26 cellular contexts compared by ENCODE assay signal in the genomic region with DNA sequence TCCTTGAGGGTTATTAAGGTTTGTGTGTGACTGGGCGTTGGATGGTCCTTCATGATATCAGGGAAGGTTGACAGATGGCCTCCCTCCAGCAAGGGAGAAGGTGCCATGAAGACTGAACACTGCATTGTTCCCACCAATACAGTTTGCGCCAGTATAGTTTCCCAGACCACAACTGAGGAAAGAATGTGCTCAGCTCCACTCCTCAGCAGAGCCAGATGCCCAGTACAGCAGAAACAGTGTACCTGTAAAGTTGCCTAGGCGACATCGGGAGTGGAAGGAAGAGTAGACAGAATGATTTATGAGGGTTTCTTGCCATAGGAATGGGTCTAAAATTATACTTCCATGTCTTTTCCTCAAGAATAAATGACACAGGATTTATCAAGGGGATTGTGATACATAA.
A peak's percentile ranks its signal among the peaks of the same experiment; 100 is the strongest.
DNase-seq lines count a peak whose midpoint lies in the region; ATAC-seq and TF ChIP-seq lines count a peak whose summit lies in the region.
"Had no signal": no experiment of that assay in that cellular context is flagged by ENCODE, and none has a peak within 500 bp of the region (broad histone marks: within the 10 kb centered on the region; RNA-seq: fewer than 3 reads in every experiment).

No MANE protein-coding gene starts in this region.

- H3K9me3 Mint-ChIP-seq in dendritic cell treated with granulocyte-macrophage colony-stimulating factor and Interleukin-4, amounts not matched to agents 40 ng/mL and 50 ng/mL, for 4 days = no peaks in the 10 kb centered on the region
- no peaks in the 10 kb centered on the region for H3K9me3 Mint-ChIP-seq in activated T-helper 1 cell treated with anti-CD3 and anti-CD28 coated beads, Interleukin-12 subunit alpha, Interleukin-12 subunit beta, Interleukin-2, Interleukin-4 antibody, amounts not matched to agents 30 ng/mL and 10 ng/mL and 1 ng/mL, durations not matched to agents 14 hours and 24 hours and 36 hours
- H3K9me3 Mint-ChIP-seq: CD14-positive monocyte; naive thymus-derived CD8-positive, alpha-beta T cell; stimulated activated effector memory CD8-positive, alpha-beta T cell treated with anti-CD3 and anti-CD28 coated beads, Interleukin-12 subunit alpha, Interleukin-12 subunit beta, amount 100 ng/mL, for 72 hours had no signal

- H3K4me1 Mint-ChIP-seq in dendritic cell treated with granulocyte-macrophage colony-stimulating factor and Interleukin-4, amounts not matched to agents 40 ng/mL and 50 ng/mL, for 4 days (ENCODE audit: low read depth) = peaks cover 31% of the 10 kb centered on the region
- H3K4me1 Mint-ChIP-seq in activated T-helper 1 cell treated with anti-CD3 and anti-CD28 coated beads, Interleukin-12 subunit alpha, Interleukin-12 subunit beta, Interleukin-2, Interleukin-4 antibody, amounts not matched to agents 30 ng/mL and 10 ng/mL and 1 ng/mL, durations not matched to agents 14 hours and 24 hours and 36 hours (ENCODE audit: low read depth) = peaks cover 15% of the 10 kb centered on the region

- DNase-seq in heart left ventricle (no peak), Right ventricle myocardium inferior (ENCODE audit: missing footprints) (no peak), NCI-H226 (peak; percentile 31), upper lobe of right lung (no peak), GF-D8 (lab: John Stamatoyannopoulos, UW) (no peak), GM10266 (ENCODE audit: extremely low spot score) (no peak)
- DNase-seq in activated T-helper 1 cell treated with anti-CD3 and anti-CD28 coated beads, Interleukin-12 subunit alpha, Interleukin-12 subunit beta, Interleukin-2, Interleukin-4 antibody, amounts not matched to agents 30 ng/mL and 10 ng/mL and 1 ng/mL, durations not matched to agents 14 hours and 24 hours and 36 hours (ENCODE audit: low spot score) = no peak
- DNase-seq: activated CD4-positive, alpha-beta T cell treated with anti-CD3 and anti-CD28 coated beads, Interleukin-2, amount 50 U/mL, for 48 hours; activated gamma-delta T cell treated with Interleukin-2 at 50 U/mL for 16 hours; activated T-cell treated with anti-CD3 and anti-CD28 coated beads for 4 hours; effector CD4-positive, alpha-beta T cell; H7; naive thymus-derived CD8-positive, alpha-beta T cell; NCI-H1048; NCI-H2081; NCI-H82; PC-3; SIG-M5 had no signal

- intact Hi-C loops in heart left ventricle (cut with DNase I) (no loop called here), Right ventricle myocardium inferior (cut with DNase I) (no loop called here), upper lobe of right lung (cut with DNase I) (no loop called here)
- intact Hi-C loops in dendritic cell treated with granulocyte-macrophage colony-stimulating factor and Interleukin-4, amounts not matched to agents 40 ng/mL and 50 ng/mL, for 4 days (cut with micrococcal nuclease) = no loop called here
- intact Hi-C loops in activated T-helper 1 cell treated with anti-CD3 and anti-CD28 coated beads, Interleukin-12 subunit alpha, Interleukin-12 subunit beta, Interleukin-2, Interleukin-4 antibody, amounts not matched to agents 30 ng/mL and 10 ng/mL and 1 ng/mL, durations not matched to agents 14 hours and 24 hours and 36 hours (cut with micrococcal nuclease) = no loop called here

- no peak overlapping the region for H3K27ac ChIP-seq in heart left ventricle
- no peak overlapping the region for H3K27ac ChIP-seq in upper lobe of right lung
- H3K27ac ChIP-seq: adrenal gland, KMS-11, parathyroid adenoma, suprapubic skin had no signal

- H3K27me3 ChIP-seq in heart left ventricle (no peaks in the 10 kb centered on the region), upper lobe of right lung (no peaks in the 10 kb centered on the region)
- H3K27me3 ChIP-seq: adrenal gland, suprapubic skin had no signal

- peak overlapping the region; percentile 17 for H3K27ac Mint-ChIP-seq in dendritic cell treated with granulocyte-macrophage colony-stimulating factor and Interleukin-4, amounts not matched to agents 40 ng/mL and 50 ng/mL, for 4 days
- H3K27ac Mint-ChIP-seq in activated T-helper 1 cell treated with anti-CD3 and anti-CD28 coated beads, Interleukin-12 subunit alpha, Interleukin-12 subunit beta, Interleukin-2, Interleukin-4 antibody, amounts not matched to agents 30 ng/mL and 10 ng/mL and 1 ng/mL, durations not matched to agents 14 hours and 24 hours and 36 hours = no peak overlapping the region
- H3K27ac Mint-ChIP-seq: CD14-positive monocyte; naive thymus-derived CD8-positive, alpha-beta T cell; stimulated activated effector memory CD8-positive, alpha-beta T cell treated with anti-CD3 and anti-CD28 coated beads, Interleukin-12 subunit alpha, Interleukin-12 subunit beta, amount 100 ng/mL, for 72 hours had no signal

- no peak for TF ChIP-seq POLR2A in heart left ventricle (IDR thresholded peaks at IDR 0.05)

- no peaks in the 10 kb centered on the region for H3K27me3 Mint-ChIP-seq in dendritic cell treated with granulocyte-macrophage colony-stimulating factor and Interleukin-4, amounts not matched to agents 40 ng/mL and 50 ng/mL, for 4 days
- H3K27me3 Mint-ChIP-seq in activated T-helper 1 cell treated with anti-CD3 and anti-CD28 coated beads, Interleukin-12 subunit alpha, Interleukin-12 subunit beta, Interleukin-2, Interleukin-4 antibody, amounts not matched to agents 30 ng/mL and 10 ng/mL and 1 ng/mL, durations not matched to agents 14 hours and 24 hours and 36 hours (ENCODE audit: insufficient read depth) = peaks cover 10% of the 10 kb centered on the region
- H3K27me3 Mint-ChIP-seq: naive thymus-derived CD8-positive, alpha-beta T cell had no signal

- no peak for TF ChIP-seq CTCF in heart left ventricle (IDR thresholded peaks at IDR 0.05)
- TF ChIP-seq CTCF in upper lobe of right lung (IDR thresholded peaks at IDR 0.05) = no peak
- no peak for TF ChIP-seq CTCF in GM10266 (IDR thresholded peaks at IDR 0.05; ENCODE audit: control insufficient read depth, insufficient read depth, low read depth, missing control alignments)

- WGBS in heart left ventricle, 4 donors = 74 to 86% (median 79%) methylated on average over 4 of the region's 4 CpGs

- H3K4me3 Mint-ChIP-seq in dendritic cell treated with granulocyte-macrophage colony-stimulating factor and Interleukin-4, amounts not matched to agents 40 ng/mL and 50 ng/mL, for 4 days = no peak overlapping the region
- no peak overlapping the region for H3K4me3 Mint-ChIP-seq in activated T-helper 1 cell treated with anti-CD3 and anti-CD28 coated beads, Interleukin-12 subunit alpha, Interleukin-12 subunit beta, Interleukin-2, Interleukin-4 antibody, amounts not matched to agents 30 ng/mL and 10 ng/mL and 1 ng/mL, durations not matched to agents 14 hours and 24 hours and 36 hours
- H3K4me3 Mint-ChIP-seq: CD14-positive monocyte; naive thymus-derived CD8-positive, alpha-beta T cell; stimulated activated effector memory CD8-positive, alpha-beta T cell treated with anti-CD3 and anti-CD28 coated beads, Interleukin-12 subunit alpha, Interleukin-12 subunit beta, amount 100 ng/mL, for 72 hours had no signal

- H3K36me3 ChIP-seq in heart left ventricle (no peaks in the 10 kb centered on the region), upper lobe of right lung (no peaks in the 10 kb centered on the region)
- H3K36me3 ChIP-seq: adrenal gland, suprapubic skin had no signal

- ATAC-seq in heart left ventricle = peak; percentile 18 to 74 (median 52)
- ATAC-seq in Right ventricle myocardium inferior = no peak
- peak; percentile 64 for ATAC-seq in upper lobe of right lung
- ATAC-seq: esophagus mucosa; naive thymus-derived CD8-positive, alpha-beta T cell; PC-3; stimulated activated effector memory CD8-positive, alpha-beta T cell treated with anti-CD3 and anti-CD28 coated beads, Interleukin-12 subunit alpha, Interleukin-12 subunit beta, amount 100 ng/mL, for 72 hours had no signal

- no peaks in the 10 kb centered on the region for H3K36me3 Mint-ChIP-seq in dendritic cell treated with granulocyte-macrophage colony-stimulating factor and Interleukin-4, amounts not matched to agents 40 ng/mL and 50 ng/mL, for 4 days (ENCODE audit: low read depth)
- no peaks in the 10 kb centered on the region for H3K36me3 Mint-ChIP-seq in activated T-helper 1 cell treated with anti-CD3 and anti-CD28 coated beads, Interleukin-12 subunit alpha, Interleukin-12 subunit beta, Interleukin-2, Interleukin-4 antibody, amounts not matched to agents 30 ng/mL and 10 ng/mL and 1 ng/mL, durations not matched to agents 14 hours and 24 hours and 36 hours (ENCODE audit: low read depth)
- H3K36me3 Mint-ChIP-seq: naive thymus-derived CD8-positive, alpha-beta T cell; stimulated activated effector memory CD8-positive, alpha-beta T cell treated with anti-CD3 and anti-CD28 coated beads, Interleukin-12 subunit alpha, Interleukin-12 subunit beta, amount 100 ng/mL, for 72 hours had no signal

- H3K4me1 ChIP-seq in heart left ventricle (peaks cover 0 to 54% (median 17%) of the 10 kb centered on the region in 12 donors), upper lobe of right lung (peaks cover 26% of the 10 kb centered on the region)

- no peaks in the 10 kb centered on the region for H3K9me3 ChIP-seq in heart left ventricle
- H3K9me3 ChIP-seq in upper lobe of right lung = no peaks in the 10 kb centered on the region
- H3K9me3 ChIP-seq: adrenal gland, suprapubic skin had no signal

- H3K4me3 ChIP-seq in heart left ventricle (no peak overlapping the region), upper lobe of right lung (no peak overlapping the region)
- H3K4me3 ChIP-seq: adrenal gland, suprapubic skin had no signal
